ENCODE assay signal across 8 cellular contexts in the genomic region with DNA sequence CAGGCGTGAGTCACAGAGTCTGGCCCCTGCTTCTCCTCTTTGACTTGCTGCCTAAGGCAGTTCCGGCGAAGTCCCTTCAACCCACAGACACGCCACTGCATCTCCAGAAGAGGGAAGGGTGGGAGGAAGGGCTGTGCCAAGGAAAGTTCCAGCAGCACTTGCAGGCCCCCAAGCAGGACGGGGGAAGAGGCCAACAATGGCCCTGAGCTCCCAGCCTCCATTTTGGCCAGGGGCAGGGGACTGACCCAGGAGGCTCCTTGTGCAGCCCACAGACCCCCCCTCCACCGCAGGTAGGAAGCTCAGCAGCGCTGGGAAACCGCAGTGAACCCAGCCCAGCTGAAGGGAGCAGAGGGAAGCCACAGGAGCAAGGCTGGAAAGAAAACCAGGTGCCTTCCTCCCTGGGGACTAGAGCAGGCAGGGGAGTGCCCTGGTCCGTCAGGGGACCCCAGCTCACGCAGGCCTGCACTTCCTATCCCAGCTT. TPM values are rescaled to one million over a fixed set of nuclear protein-coding genes. Genes with fewer than 3 reads are reported as not detected.
DNase-seq lines count a peak whose midpoint lies in the region; ATAC-seq and TF ChIP-seq lines count a peak whose summit lies in the region.

No MANE protein-coding gene starts in this region.

- peak overlapping the region; percentile 14; the same call in 1 of the 2 replicates for H4K5ac ChIP-seq in IMR-90 (ENCODE audit: low read depth, low read length)

- H3K27me3 Mint-ChIP-seq in dendritic cell treated with granulocyte-macrophage colony-stimulating factor and Interleukin-4, amounts not matched to agents 40 ng/mL and 50 ng/mL, for 4 days, result no peaks in the 10 kb centered on the region
- no peaks in the 10 kb centered on the region for H3K27me3 Mint-ChIP-seq in naive thymus-derived CD4-positive, alpha-beta T cell

- in situ Hi-C loops in IMR-90 (cut with MboI; ENCODE audit: low sequenced_read_pairs), result no loop called here

- H4K91ac ChIP-seq in IMR-90 (ENCODE audit: insufficient read depth, low read depth, low read length), result 0 out of 2 replicates have a peak overlapping the region, but pooled peaks have one; percentile 54

- no peak overlapping the region for H3K27ac ChIP-seq in IMR-90 (ENCODE audit: insufficient read depth, low read length)
- peak overlapping the region; percentile 65 for H3K27ac ChIP-seq in naive thymus-derived CD4-positive, alpha-beta T cell (ENCODE audit: low read depth, low read length)

- H2BK120ac ChIP-seq in IMR-90 (ENCODE audit: low read depth, low read length), result 0 out of 2 replicates have a peak overlapping the region, but pooled peaks have one; percentile 2

- H2BK15ac ChIP-seq in IMR-90 (ENCODE audit: low read depth, low read length), result no peak overlapping the region

- 0 out of 2 replicates have a peak overlapping the region, but pooled peaks have one; percentile 56 for H2AK5ac ChIP-seq in IMR-90 (ENCODE audit: low read depth, low read length)

- no peak overlapping the region for H3K4me3 ChIP-seq in IMR-90 (ENCODE audit: insufficient read depth, low read depth, low read length)
- no peak overlapping the region for H3K4me3 ChIP-seq in naive thymus-derived CD4-positive, alpha-beta T cell (ENCODE audit: low read length)

- H2AFZ ChIP-seq in IMR-90 (replicated peaks; ENCODE audit: low read length, poor library complexity), result peak overlapping the region; percentile 58

- H3K9me3 Mint-ChIP-seq in dendritic cell treated with granulocyte-macrophage colony-stimulating factor and Interleukin-4, amounts not matched to agents 40 ng/mL and 50 ng/mL, for 4 days, result no peaks in the 10 kb centered on the region
- H3K9me3 Mint-ChIP-seq in naive thymus-derived CD4-positive, alpha-beta T cell, result no peaks in the 10 kb centered on the region

- POLR2A ChIA-PET in IMR-90 (lab: Charles Lee; ENCODE audit: unreplicated experiment), result no interaction called here
- POLR2A ChIA-PET in naive thymus-derived CD4-positive, alpha-beta T cell (lab: Charles Lee), result interaction anchor here (1.2 to 2.0 kb wide), 2 partner anchors 9 to 36 kb away, joined by 4 to 6 read pairs; partner anchors contain the start of gene ACOT7

- peaks cover 6% of the 10 kb centered on the region; the same call in 1 of the 2 replicates for H4K20me1 ChIP-seq in IMR-90 (ENCODE audit: insufficient read depth, low read length)

- no peak for TF ChIP-seq RAD21 in IMR-90 (IDR thresholded peaks at IDR 0.05; ENCODE audit: low read length)

- H3K79me1 ChIP-seq in IMR-90 (ENCODE audit: low read depth in 1 of 2, low read length in 2 of 2), result peaks cover 34 to 59% of the 10 kb centered on the region in 2 experiments

- H3K4me1 ChIP-seq in IMR-90 (ENCODE audit: control insufficient read depth, insufficient read depth, low read length), result peaks cover 29% of the 10 kb centered on the region
- H3K4me1 ChIP-seq in naive thymus-derived CD4-positive, alpha-beta T cell (ENCODE audit: control insufficient read depth in 2 of 2, insufficient read depth in 2 of 2, low read length in 2 of 2), result peaks cover 25 to 29% of the 10 kb centered on the region in 2 donors

- H3K27ac Mint-ChIP-seq in dendritic cell treated with granulocyte-macrophage colony-stimulating factor and Interleukin-4, amounts not matched to agents 40 ng/mL and 50 ng/mL, for 4 days, result peak overlapping the region; percentile 94
- peak overlapping the region in 8 of 9 donors; percentile 36 to 96 (median 87) for H3K27ac Mint-ChIP-seq in naive thymus-derived CD4-positive, alpha-beta T cell

- H3K27me3 ChIP-seq in IMR-90 (ENCODE audit: control insufficient read depth, insufficient read depth, low read length), result no peaks in the 10 kb centered on the region
- no peaks in the 10 kb centered on the region for H3K27me3 ChIP-seq in naive thymus-derived CD4-positive, alpha-beta T cell (ENCODE audit: control insufficient read depth in 2 of 2, insufficient read depth in 2 of 2, low read length in 2 of 2)

- intact Hi-C loops in IMR-90 (cut with micrococcal nuclease), result loop anchor here (2.0 kb wide), 1 partner anchor 55 kb away; no protein-coding TSS in a partner anchor
- intact Hi-C loops in dendritic cell treated with granulocyte-macrophage colony-stimulating factor and Interleukin-4, amounts not matched to agents 40 ng/mL and 50 ng/mL, for 4 days (cut with micrococcal nuclease), result no loop called here
- intact Hi-C loops in naive thymus-derived CD4-positive, alpha-beta T cell (cut with micrococcal nuclease), result loop anchor here in 1 of 2 donors (2.0 kb wide), 1 partner anchor 35 kb away; the partner anchor contains the start of gene ACOT7

- 100% methylated on average over 2 of the region's 10 CpGs; no CpG with 5 or more reads in 1 of the 2 experiments for WGBS in IMR-90 (ENCODE audit: extremely low coverage in 2 of 2, insufficient read length in 1 of 2), 2 experiments

- H3K36me3 Mint-ChIP-seq in dendritic cell treated with granulocyte-macrophage colony-stimulating factor and Interleukin-4, amounts not matched to agents 40 ng/mL and 50 ng/mL, for 4 days (ENCODE audit: low read depth), result no peaks in the 10 kb centered on the region
- H3K36me3 Mint-ChIP-seq in naive thymus-derived CD4-positive, alpha-beta T cell, result peaks cover 0 to 1% (median 0%) of the 10 kb centered on the region in 5 donors

- H3K4me3 Mint-ChIP-seq in dendritic cell treated with granulocyte-macrophage colony-stimulating factor and Interleukin-4, amounts not matched to agents 40 ng/mL and 50 ng/mL, for 4 days, result peak overlapping the region; percentile 55
- H3K4me3 Mint-ChIP-seq in naive thymus-derived CD4-positive, alpha-beta T cell, result peak overlapping the region in 8 of 10 donors; percentile 11 to 78 (median 58)

- peak; percentile 84 for DNase-seq in CD1c-positive myeloid dendritic cell (ENCODE audit: extremely low spot score)
- DNase-seq in IMR-90, result no peak
- DNase-seq in naive thymus-derived CD4-positive, alpha-beta T cell, result peak in 1 of 9 donors; percentile 31
- DNase-seq in COR-L47 (lab: John Stamatoyannopoulos, UW), result no peak
- no peak for DNase-seq in SK-N-DZ (ENCODE audit: low spot score)
- no peak for DNase-seq in germinal center (ENCODE audit: low spot score)

- H3K4me1 Mint-ChIP-seq in dendritic cell treated with granulocyte-macrophage colony-stimulating factor and Interleukin-4, amounts not matched to agents 40 ng/mL and 50 ng/mL, for 4 days (ENCODE audit: low read depth), result peaks cover 48% of the 10 kb centered on the region
- H3K4me1 Mint-ChIP-seq in naive thymus-derived CD4-positive, alpha-beta T cell, result peaks cover 5 to 55% (median 42%) of the 10 kb centered on the region in 7 donors

- H3K18ac ChIP-seq in IMR-90 (ENCODE audit: low read depth, low read length), result no peak overlapping the region

- no peak for TF ChIP-seq CTCF in IMR-90 (conservative IDR thresholded peaks at IDR 0.05; ENCODE audit: low read depth, low read length)

- H2AK9ac ChIP-seq in IMR-90 (replicated peaks; ENCODE audit: low read depth, low read length, poor library complexity), result peak overlapping the region; percentile 2

- TF ChIP-seq POLR2A in IMR-90 (IDR thresholded peaks at IDR 0.05; ENCODE audit: low read depth, low read length), result no peak

- dilution Hi-C loops in IMR-90 (cut with HindIII; ENCODE audit: low sequenced_read_pairs, unreplicated experiment), result no loop called here

- H3K9ac ChIP-seq in IMR-90 (ENCODE audit: low read depth, low read length), result no peak overlapping the region

- H3K56ac ChIP-seq in IMR-90 (ENCODE audit: extremely low read depth, insufficient read depth, low read length), result no peak overlapping the region

- H3K14ac ChIP-seq in IMR-90 (replicated peaks; ENCODE audit: low read depth, low read length), result no peak overlapping the region

- H3K4ac ChIP-seq in IMR-90 (ENCODE audit: low read depth, low read length), result peak overlapping the region; percentile 34; the same call in 1 of the 2 replicates

- H3K23ac ChIP-seq in IMR-90 (ENCODE audit: low read depth, low read length), result no peak overlapping the region

- H3K9me1 ChIP-seq in IMR-90 (ENCODE audit: insufficient read depth, low read length), result peaks cover 21% of the 10 kb centered on the region

- ATAC-seq in IMR-90 (ENCODE audit: low read depth) (no peak), HG02981 (IDR thresholded peaks at IDR 0.05; ENCODE audit: unreplicated experiment) (no peak)
- ATAC-seq in naive thymus-derived CD4-positive, alpha-beta T cell, result no peak

- no peaks in the 10 kb centered on the region for H3K36me3 ChIP-seq in IMR-90 (ENCODE audit: control insufficient read depth, insufficient read depth, low read length)
- no peaks in the 10 kb centered on the region for H3K36me3 ChIP-seq in naive thymus-derived CD4-positive, alpha-beta T cell (ENCODE audit: control insufficient read depth in 2 of 3, insufficient read depth in 3 of 3, low read length in 3 of 3)

- BruUV-seq in IMR-90 (replicated peaks; lab: Mats Ljungman, UMichigan), result no TSS peak

- CTCF ChIA-PET in IMR-90 (lab: Yijun Ruan, JAX), result interaction anchor here (0.5 to 1.0 kb wide), 3 partner anchors 9 to 334 kb away, joined by 3 to 4 read pairs (median 3); no protein-coding TSS in a partner anchor
- CTCF ChIA-PET in naive thymus-derived CD4-positive, alpha-beta T cell (lab: Charles Lee), result interaction anchor here (1.1 to 1.2 kb wide), 2 partner anchors 47 to 111 kb away, joined by 4 to 7 read pairs; no protein-coding TSS in a partner anchor

- H3K9me3 ChIP-seq in IMR-90 (ENCODE audit: control insufficient read depth, insufficient read depth, low read length), result no peaks in the 10 kb centered on the region
- H3K9me3 ChIP-seq in naive thymus-derived CD4-positive, alpha-beta T cell (ENCODE audit: control insufficient read depth in 2 of 3, low read length in 3 of 3), result no peaks in the 10 kb centered on the region

- H2BK5ac ChIP-seq in IMR-90 (ENCODE audit: low read depth, low read length, poor library complexity, severe bottlenecking), result no peak overlapping the region

- H2BK20ac ChIP-seq in IMR-90 (ENCODE audit: low read depth, low read length), result no peak overlapping the region

- no peak overlapping the region; the same call in 1 of the 2 replicates for H3K4me2 ChIP-seq in IMR-90 (ENCODE audit: low read depth, low read length)

- peak overlapping the region in 1 of 2 experiments; percentile 83; a peak in 2 of 4 replicates for H4K8ac ChIP-seq in IMR-90 (ENCODE audit: low read depth in 2 of 2, low read length in 2 of 2)

TF ChIP-seq in IMR-90, 13 proteins besides CTCF, POLR2A, EP300 and RAD21 (continues in another document):
- no peak for TF ChIP-seq RCOR1 (IDR thresholded peaks at IDR 0.05; ENCODE audit: insufficient replicate concordance, low read length)

RNA-seq across cellular contexts. Expression of gene ACOT7, which starts 35.4 kb away (rescaled TPM):
- total RNA-seq in IMR-90 (2012; rRNA removed), result 48.9 and 51.6 TPM in 2 replicates
- 242 and 271 TPM in 2 replicates for polyA plus RNA-seq in IMR-90 (2012; rRNA removed)
- polyA plus RNA-seq in IMR-90 (2012; cell fraction: cytosol; rRNA removed), result 291 and 311 TPM in 2 replicates
- polyA plus RNA-seq in IMR-90 (2012; cell fraction: nucleus; rRNA removed; ENCODE audit: low replicate concordance), result 66.2 and 158 TPM in 2 replicates
- 10 to 100 TPM in 1 of 5 experiments, 1 to 10 TPM in 4; 2.5 to 75.6 (median 3.4) TPM for total RNA-seq in naive thymus-derived CD4-positive, alpha-beta T cell
- polyA plus RNA-seq in naive thymus-derived CD4-positive, alpha-beta T cell, result 1 to 10 TPM; 4.9 to 6.2 TPM
- 59.5 and 63.2 TPM in 2 replicates for polyA plus RNA-seq in SK-N-DZ (2014; cell fraction: cytosol; rRNA removed)
- 28.3 and 44.8 TPM in 2 replicates for polyA plus RNA-seq in SK-N-DZ (2014; cell fraction: nucleus; rRNA removed)
